Comparison of ENCODE assay signal across 1 cellular context in genomic region chr6:11921017-11921438, GRCh38.
TF ChIP-seq lines count a peak whose summit lies in the region.

No MANE protein-coding gene starts in this region.

TF ChIP-seq in K562, 482 proteins besides CTCF, POLR2A, EP300 and RAD21 (continued from another document):
- TF ChIP-seq TAF1 (IDR thresholded peaks at IDR 0.05; ENCODE audit: control insufficient read depth, extremely low read depth, insufficient read depth, low read length, severe bottlenecking): peak; percentile 73
